In genomic region chr3:128076783-128077624, GRCh38 we compare ENCODE assay signal across 8 cellular contexts. TPM values are rescaled to one million over a fixed set of nuclear protein-coding genes. Genes with fewer than 3 reads are reported as not detected.
DNase-seq lines count a peak whose midpoint lies in the region; ATAC-seq, FAIRE-seq and TF ChIP-seq lines count a peak whose summit lies in the region.

No MANE protein-coding gene starts in this region.

- H3K27me3 ChIP-seq in IMR-90 (ENCODE audit: control insufficient read depth, insufficient read depth, low read length) (no peaks in the 10 kb centered on the region), neutrophil (peaks cover 10% of the 10 kb centered on the region)

- WGBS in IMR-90 (ENCODE audit: extremely low coverage in 2 of 2, insufficient read length in 1 of 2), 2 experiments, result 29% methylated on average over 32 of the region's 72 CpGs; no CpG with 5 or more reads in 1 of the 2 experiments

- H3K36me3 ChIP-seq in IMR-90 (ENCODE audit: control insufficient read depth, insufficient read depth, low read length), result peaks cover 17% of the 10 kb centered on the region
- peaks cover 13% of the 10 kb centered on the region for H3K36me3 ChIP-seq in neutrophil

- peak overlapping the region; percentile 40; the same call in 1 of the 2 replicates for H4K91ac ChIP-seq in IMR-90 (ENCODE audit: insufficient read depth, low read depth, low read length)

- H2AK5ac ChIP-seq in IMR-90 (ENCODE audit: low read depth, low read length), result peak overlapping the region; percentile 44; the same call in 1 of the 2 replicates

- H3K4ac ChIP-seq in IMR-90 (ENCODE audit: low read depth, low read length), result peak overlapping the region; percentile 44; the same call in 1 of the 2 replicates

- CTCF ChIA-PET in IMR-90 (lab: Yijun Ruan, JAX), result no interaction called here

- H3K9me3 ChIP-seq in IMR-90 (ENCODE audit: control insufficient read depth, insufficient read depth, low read length) (no peaks in the 10 kb centered on the region), neutrophil (no peaks in the 10 kb centered on the region)

- H2AK9ac ChIP-seq in IMR-90 (replicated peaks; ENCODE audit: low read depth, low read length, poor library complexity), result peak overlapping the region; percentile 92

- peaks cover 6 to 53% of the 10 kb centered on the region in 2 experiments; a peak in 2 of 4 replicates for H3K79me1 ChIP-seq in IMR-90 (ENCODE audit: low read depth in 1 of 2, low read length in 2 of 2)

- intact Hi-C loops in IMR-90 (cut with micrococcal nuclease), result loop anchor here (5.0 to 10.0 kb wide), 3 partner anchors 58 to 505 kb away; no protein-coding TSS in a partner anchor

- H3K9me1 ChIP-seq in IMR-90 (ENCODE audit: insufficient read depth, low read length), result peaks cover 24% of the 10 kb centered on the region

- H3K4me1 ChIP-seq in IMR-90 (ENCODE audit: control insufficient read depth, insufficient read depth, low read length) (peaks cover 29% of the 10 kb centered on the region), neutrophil (ENCODE audit: control insufficient read depth in 1 of 2, insufficient read depth in 1 of 2, low read depth in 1 of 2, low read length in 1 of 2) (peaks cover 33 to 36% of the 10 kb centered on the region in 2 experiments)

- no peak overlapping the region for H2BK5ac ChIP-seq in IMR-90 (ENCODE audit: low read depth, low read length, poor library complexity, severe bottlenecking)

- no peak overlapping the region for H3K56ac ChIP-seq in IMR-90 (ENCODE audit: extremely low read depth, insufficient read depth, low read length)

- TF ChIP-seq RAD21 in IMR-90 (IDR thresholded peaks at IDR 0.05; ENCODE audit: low read length), result no peak

- peaks cover 50% of the 10 kb centered on the region for H4K20me1 ChIP-seq in IMR-90 (ENCODE audit: insufficient read depth, low read length)

- no peak overlapping the region for H2BK20ac ChIP-seq in IMR-90 (ENCODE audit: low read depth, low read length)

- H4K5ac ChIP-seq in IMR-90 (ENCODE audit: low read depth, low read length), result no peak overlapping the region

- TF ChIP-seq CTCF in IMR-90 (conservative IDR thresholded peaks at IDR 0.05; ENCODE audit: low read depth, low read length) (no peak), neutrophil (IDR thresholded peaks at IDR 0.05) (peak; percentile 20)

- FAIRE-seq in frontal cortex (lab: Jason Lieb, UNC), result no peak

- ATAC-seq in IMR-90 (ENCODE audit: low read depth) (no peak), HG03520 (IDR thresholded peaks at IDR 0.05; ENCODE audit: unreplicated experiment) (no peak), HG03457 (IDR thresholded peaks at IDR 0.05; ENCODE audit: unreplicated experiment) (no peak), GM18870 (IDR thresholded peaks at IDR 0.05; ENCODE audit: unreplicated experiment) (no peak)

- peak overlapping the region; percentile 74 for H2AFZ ChIP-seq in IMR-90 (replicated peaks; ENCODE audit: low read length, poor library complexity)

- H2BK15ac ChIP-seq in IMR-90 (ENCODE audit: low read depth, low read length), result 0 out of 3 replicates have a peak overlapping the region, but pooled peaks have one; percentile 20

- POLR2A ChIA-PET in IMR-90 (lab: Charles Lee; ENCODE audit: unreplicated experiment), result no interaction called here

- 0 out of 2 replicates have a peak overlapping the region, but pooled peaks have one; percentile 11 for H3K14ac ChIP-seq in IMR-90 (replicated peaks; ENCODE audit: low read depth, low read length)

- DNase-seq in IMR-90 (no peak), frontal cortex (ENCODE audit: low spot score in 2 of 2) (peak; percentile 60), RKO (ENCODE audit: low spot score) (no peak)
- peak; percentile 58 for DNase-seq in activated CD4-positive, alpha-beta T cell treated with anti-CD3 and anti-CD28 coated beads for 48 hours

- no peak overlapping the region for H3K4me3 ChIP-seq in IMR-90 (ENCODE audit: insufficient read depth, low read depth, low read length)
- peak overlapping the region; percentile 69 to 78 for H3K4me3 ChIP-seq in neutrophil (ENCODE audit: low read depth in 1 of 2, low read length in 1 of 2)

- peak overlapping the region; percentile 59; the same call in 1 of the 2 replicates for H3K23ac ChIP-seq in IMR-90 (ENCODE audit: low read depth, low read length)

- peak overlapping the region in 1 of 2 experiments; percentile 29; a peak in 1 of 4 replicates for H4K8ac ChIP-seq in IMR-90 (ENCODE audit: low read depth in 2 of 2, low read length in 2 of 2)

- H3K27ac ChIP-seq in IMR-90 (ENCODE audit: insufficient read depth, low read length), result no peak overlapping the region
- H3K27ac ChIP-seq in neutrophil, result peak overlapping the region; percentile 60

- BruUV-seq in IMR-90 (replicated peaks; lab: Mats Ljungman, UMichigan), result no TSS peak

- 0 out of 2 replicates have a peak overlapping the region, but pooled peaks have one; percentile 21 for H2BK120ac ChIP-seq in IMR-90 (ENCODE audit: low read depth, low read length)

- H3K9ac ChIP-seq in IMR-90 (ENCODE audit: low read depth, low read length), result no peak overlapping the region

- in situ Hi-C loops in IMR-90 (cut with MboI; ENCODE audit: low sequenced_read_pairs), result loop anchor here (10.0 kb wide), 1 partner anchor 48 kb away; the partner anchor contains the start of gene RUVBL1

- no peak overlapping the region for H3K18ac ChIP-seq in IMR-90 (ENCODE audit: low read depth, low read length)

- TF ChIP-seq POLR2A in IMR-90 (IDR thresholded peaks at IDR 0.05; ENCODE audit: low read depth, low read length), result no peak

- dilution Hi-C loops in IMR-90 (cut with HindIII; ENCODE audit: low sequenced_read_pairs, unreplicated experiment), result no loop called here

- no peak overlapping the region for H3K4me2 ChIP-seq in IMR-90 (ENCODE audit: low read depth, low read length)

TF ChIP-seq in IMR-90, 13 proteins besides CTCF, POLR2A, EP300 and RAD21:
- TF ChIP-seq USF2 (IDR thresholded peaks at IDR 0.05; ENCODE audit: low read depth, low read length) (no peak), CEBPB (IDR thresholded peaks at IDR 0.05; ENCODE audit: low read depth, low read length) (no peak), MXI1 (IDR thresholded peaks at IDR 0.05; ENCODE audit: borderline replicate concordance, low read depth, low read length) (no peak), RCOR1 (IDR thresholded peaks at IDR 0.05; ENCODE audit: insufficient replicate concordance, low read length) (no peak), BHLHE40 (IDR thresholded peaks at IDR 0.05; ENCODE audit: low read depth, low read length) (no peak), RFX5 (IDR thresholded peaks at IDR 0.05; ENCODE audit: low read depth, low read length) (no peak), FOS (IDR thresholded peaks at IDR 0.05; ENCODE audit: low read depth, low read length) (no peak), CHD1 (IDR thresholded peaks at IDR 0.05; ENCODE audit: low read depth, low read length) (no peak), SMC3 (IDR thresholded peaks at IDR 0.05; ENCODE audit: low read depth, low read length) (no peak), MAFK (IDR thresholded peaks at IDR 0.05; ENCODE audit: low read depth, low read length) (no peak), NFE2L2 (IDR thresholded peaks at IDR 0.05; ENCODE audit: low read depth, low read length) (no peak), MAZ (IDR thresholded peaks at IDR 0.05; ENCODE audit: borderline replicate concordance, low read depth, low read length) (no peak)
- TF ChIP-seq, protein P1, sequence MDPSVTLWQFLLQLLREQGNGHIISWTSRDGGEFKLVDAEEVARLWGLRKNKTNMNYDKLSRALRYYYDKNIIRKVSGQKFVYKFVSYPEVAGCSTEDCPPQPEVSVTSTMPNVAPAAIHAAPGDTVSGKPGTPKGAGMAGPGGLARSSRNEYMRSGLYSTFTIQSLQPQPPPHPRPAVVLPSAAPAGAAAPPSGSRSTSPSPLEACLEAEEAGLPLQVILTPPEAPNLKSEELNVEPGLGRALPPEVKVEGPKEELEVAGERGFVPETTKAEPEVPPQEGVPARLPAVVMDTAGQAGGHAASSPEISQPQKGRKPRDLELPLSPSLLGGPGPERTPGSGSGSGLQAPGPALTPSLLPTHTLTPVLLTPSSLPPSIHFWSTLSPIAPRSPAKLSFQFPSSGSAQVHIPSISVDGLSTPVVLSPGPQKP (IDR thresholded peaks at IDR 0.05; ENCODE audit: borderline replicate concordance, low read depth, low read length), result no peak

RNA-seq across cellular contexts. Expression of gene SEC61A1, which starts 24.8 kb away (rescaled TPM):
- total RNA-seq in IMR-90 (2012; rRNA removed), result 478 and 487 TPM in 2 replicates
- 347 and 377 TPM in 2 replicates for polyA plus RNA-seq in IMR-90 (2012; rRNA removed)
- 212 and 332 TPM in 2 replicates for polyA plus RNA-seq in IMR-90 (2012; cell fraction: cytosol; rRNA removed)
- 308 and 317 TPM in 2 replicates for polyA plus RNA-seq in IMR-90 (2012; cell fraction: nucleus; rRNA removed; ENCODE audit: low replicate concordance)
- total RNA-seq in frontal cortex, result 73.0 TPM

RNA-seq across cellular contexts. Expression of gene RUVBL1, which starts 46.6 kb away (rescaled TPM):
- total RNA-seq in IMR-90 (2012; rRNA removed) (83.3 and 99.2 TPM in 2 replicates), frontal cortex (61.1 TPM)
- 68.7 and 75.2 TPM in 2 replicates for polyA plus RNA-seq in IMR-90 (2012; rRNA removed)
- polyA plus RNA-seq in IMR-90 (2012; cell fraction: cytosol; rRNA removed), result 43.0 and 49.3 TPM in 2 replicates
- 21.0 and 28.8 TPM in 2 replicates for polyA plus RNA-seq in IMR-90 (2012; cell fraction: nucleus; rRNA removed; ENCODE audit: low replicate concordance)

Comparison
In these comparisons a context has a peak if more than half of its experiments do, and no peak if none do; other contexts are left out.
1. DNase-seq: peak in activated CD4-positive, alpha-beta T cell treated with anti-CD3 and anti-CD28 coated beads for 48 hours (single experiment) and frontal cortex (2 of 2); none in IMR-90 (single experiment) and RKO (single experiment).